12 cellular contexts compared by ENCODE assay signal in genomic region chr10:113539789-113540188, GRCh38. TPM values are rescaled to one million over a fixed set of nuclear protein-coding genes. Genes with fewer than 3 reads are reported as not detected.
DNase-seq lines count a peak whose midpoint lies in the region; ATAC-seq, FAIRE-seq and TF ChIP-seq lines count a peak whose summit lies in the region.
"Had no signal": no experiment of that assay in that cellular context is flagged by ENCODE, and none has a peak within 500 bp of the region (broad histone marks: within the 10 kb centered on the region; RNA-seq: fewer than 3 reads in every experiment).

No MANE protein-coding gene starts in this region.

- H3K9ac ChIP-seq in GM23248 = no peak overlapping the region
- H3K9ac ChIP-seq in PC-3 (ENCODE audit: low read length) = no peak overlapping the region

- TF ChIP-seq POLR2A in GM12892 (IDR thresholded peaks at IDR 0.05; ENCODE audit: low read depth, low read length) = no peak

- H3K4me1 ChIP-seq in GM23248 (ENCODE audit: insufficient read depth) = peaks cover 27% of the 10 kb centered on the region
- peaks cover 14% of the 10 kb centered on the region for H3K4me1 ChIP-seq in PC-3 (ENCODE audit: insufficient read depth, low read length)
- H3K4me1 ChIP-seq in psoas muscle = peaks cover 10% of the 10 kb centered on the region

- no TSS peak for BruUV-seq in PC-3 (replicated peaks; lab: Mats Ljungman, UMichigan)

- H3K9me3 ChIP-seq in GM23248 (ENCODE audit: low read depth) = no peaks in the 10 kb centered on the region
- no peaks in the 10 kb centered on the region for H3K9me3 ChIP-seq in PC-3 (ENCODE audit: low read length)
- no peaks in the 10 kb centered on the region for H3K9me3 ChIP-seq in psoas muscle

- TF ChIP-seq CTCF in PC-3 (conservative IDR thresholded peaks at IDR 0.05; ENCODE audit: low read depth, low read length) (no peak), epithelial cell of esophagus (IDR thresholded peaks at IDR 0.05; ENCODE audit: insufficient read depth, low read depth, low read length, missing control alignments) (no peak), psoas muscle (IDR thresholded peaks at IDR 0.05) (no peak)

- ATAC-seq in PC-3 (peak; percentile 84), psoas muscle (peak in 2 of 4 donors; percentile 52 to 57), HG02571 (IDR thresholded peaks at IDR 0.05; ENCODE audit: unreplicated experiment) (no peak)
- ATAC-seq: naive thymus-derived CD4-positive, alpha-beta T cell had no signal

- CTCF ChIA-PET in PC-3 (lab: Charles Lee) = no interaction called here

- no peaks in the 10 kb centered on the region for H3K27me3 ChIP-seq in GM23248 (replicated peaks; ENCODE audit: insufficient read depth)
- no peaks in the 10 kb centered on the region for H3K27me3 ChIP-seq in PC-3 (ENCODE audit: low read length)
- H3K27me3 ChIP-seq in psoas muscle (ENCODE audit: insufficient read depth in 3 of 3, low read length in 2 of 3) = no peaks in the 10 kb centered on the region

- in situ Hi-C loops in GM23248 (cut with MboI) = no loop called here

- 30% methylated on average over 7 of the region's 7 CpGs for WGBS in GM23248 (ENCODE audit: low coverage in 1 of 2, low lambda C conversion rate in 2 of 2, missing lambda C conversion rate in 2 of 2), 2 experiments
- 68 to 73% (median 69%) methylated on average over 7 of the region's 7 CpGs for WGBS in psoas muscle, 3 donors

- H3K27ac ChIP-seq in GM23248 (0 out of 2 replicates have a peak overlapping the region, but pooled peaks have one; percentile 11), PC-3 (ENCODE audit: low read length) (no peak overlapping the region), psoas muscle (no peak overlapping the region)

- peak overlapping the region; percentile 39 for H2AFZ ChIP-seq in GM23248
- H2AFZ ChIP-seq in PC-3 (ENCODE audit: low read length) = no peak overlapping the region

- no peaks in the 10 kb centered on the region for H3K9me2 ChIP-seq in GM23248 (ENCODE audit: insufficient read depth)
- no peaks in the 10 kb centered on the region for H3K9me2 ChIP-seq in PC-3 (replicated peaks; ENCODE audit: low read length)

- H3K79me2 ChIP-seq in GM23248 (ENCODE audit: insufficient read depth) = no peaks in the 10 kb centered on the region
- H3K79me2 ChIP-seq in PC-3 (ENCODE audit: low read length) = no peaks in the 10 kb centered on the region

- peak; percentile 90 for DNase-seq in GM23248
- peak; percentile 67 for DNase-seq in PC-3
- DNase-seq in epithelial cell of esophagus (ENCODE audit: low read depth) = peak; percentile 49
- DNase-seq in psoas muscle = peak; percentile 45 to 56
- DNase-seq in GM12892 (ENCODE audit: insufficient read length) = no peak
- no peak for DNase-seq in NCI-H524 treated with DMSO at 0.1 percent for 48 hours (lab: John Stamatoyannopoulos, UW)
- no peak for DNase-seq in stimulated activated CD8-positive, alpha-beta memory T cell treated with anti-CD3 and anti-CD28 coated beads, Interleukin-4, amount 100 ng/mL, for 48 hours
- DNase-seq: cerebellar nuclear complex; DMS79; naive thymus-derived CD4-positive, alpha-beta T cell; T-helper 2 cell had no signal

- H3K36me3 ChIP-seq in GM23248 (ENCODE audit: low read depth) (no peaks in the 10 kb centered on the region), PC-3 (ENCODE audit: low read depth, low read length) (no peaks in the 10 kb centered on the region), psoas muscle (ENCODE audit: insufficient read depth in 1 of 2, low read depth in 1 of 2) (no peaks in the 10 kb centered on the region)

- peaks cover 20% of the 10 kb centered on the region for H3F3A ChIP-seq in GM23248 (ENCODE audit: insufficient read depth)
- H3F3A ChIP-seq in PC-3 (ENCODE audit: low read length, unreplicated experiment) = no peaks in the 10 kb centered on the region

- FAIRE-seq in GM12892 (lab: Jason Lieb, UNC) = no peak

- POLR2A ChIA-PET in PC-3 (lab: Charles Lee; ENCODE audit: unreplicated experiment) = no interaction called here

- peak overlapping the region; percentile 16 for H3K4me3 ChIP-seq in GM23248
- no peak overlapping the region for H3K4me3 ChIP-seq in PC-3 (ENCODE audit: low read length)
- no peak overlapping the region for H3K4me3 ChIP-seq in epithelial cell of esophagus (ENCODE audit: low read length)
- no peak overlapping the region for H3K4me3 ChIP-seq in psoas muscle

- intact Hi-C loops in PC-3 (cut with micrococcal nuclease) (no loop called here), psoas muscle (cut with DNase I) (no loop called here)

- H4K20me1 ChIP-seq in GM23248 (ENCODE audit: insufficient read depth) (no peaks in the 10 kb centered on the region), PC-3 (ENCODE audit: low read length) (no peaks in the 10 kb centered on the region)

- H3K4me2 ChIP-seq in GM23248 (ENCODE audit: unreplicated experiment) (peak overlapping the region; percentile 47), PC-3 (ENCODE audit: low read length) (no peak overlapping the region; the same call in 1 of the 2 replicates)

RNA-seq across cellular contexts. Expression of gene HABP2, which starts 13.1 kb away (rescaled TPM):
- not detected in 2 replicates for total RNA-seq in GM23248 (2014; rRNA removed; shearing (Covaris generic))
- polyA plus RNA-seq in GM23248 (2016; fragmentation: Nextera tagmentation; extraction: Ambion mirVana) = not detected in 2 replicates
- not detected in 2 replicates for total RNA-seq in PC-3 (2014; rRNA removed)
- total RNA-seq in psoas muscle = under 1 TPM in 2 of 4 donors, not detected in 2; 0.15 to 0.16 TPM
- under 1 TPM; 0.01 to 0.13 (median 0.03) TPM for polyA plus RNA-seq in psoas muscle
- not detected for polyA plus RNA-seq in GM12892 (2012; ENCODE audit: missing spikeins)
- total RNA-seq: naive thymus-derived CD4-positive, alpha-beta T cell had no signal
- polyA plus RNA-seq: naive thymus-derived CD4-positive, alpha-beta T cell had no signal

Comparison
In these comparisons a context has a peak if more than half of its experiments do, and no peak if none do; other contexts are left out.
1. DNase-seq: peak in GM23248 (single experiment), PC-3 (single experiment), epithelial cell of esophagus (single experiment) and psoas muscle (2 of 2); none in GM12892 (single experiment), NCI-H524 treated with DMSO at 0.1 percent for 48 hours (single experiment) and stimulated activated CD8-positive, alpha-beta memory T cell treated with anti-CD3 and anti-CD28 coated beads, Interleukin-4, amount 100 ng/mL, for 48 hours (single experiment).